In genomic region chr15:79310985-79311900, GRCh38 we compare ENCODE assay signal across 8 cellular contexts. TPM values are rescaled to one million over a fixed set of nuclear protein-coding genes. Genes with fewer than 3 reads are reported as not detected.
DNase-seq lines count a peak whose midpoint lies in the region; ATAC-seq and TF ChIP-seq lines count a peak whose summit lies in the region.

TMED3 (plus strand) TSS chr15:79311112; CDS start chr15:79311250, 138 bp downstream.

- H3K36me3 Mint-ChIP-seq in progenitor cell of endocrine pancreas (ENCODE audit: insufficient read depth), result peaks cover 18% of the 10 kb centered on the region

- H3K36me3 ChIP-seq in adipocyte (ENCODE audit: control insufficient read depth, insufficient read depth, low read length, severe bottlenecking), result peaks cover 29% of the 10 kb centered on the region

- H3K27me3 ChIP-seq in adipocyte (replicated peaks; ENCODE audit: control insufficient read depth, insufficient read depth, low read length), result peaks cover 27% of the 10 kb centered on the region

- H3K4me1 ChIP-seq in adipocyte (ENCODE audit: control insufficient read depth, insufficient read depth, low read length), result peaks cover 30% of the 10 kb centered on the region

- peak within 1 kb of the TSS; percentile 96 for H3K4me3 ChIP-seq in adipocyte (ENCODE audit: low read length)

- peak; percentile 72 for DNase-seq in NCI-H1092 treated with DMSO at 0.1 percent for 48 hours (lab: John Stamatoyannopoulos, UW)
- peak; percentile 58 for DNase-seq in T follicular helper cell (ENCODE audit: low read depth)
- peak; percentile 90 for DNase-seq in adipocyte (ENCODE audit: low read depth)
- DNase-seq in left cardiac atrium, result peak; percentile 83
- DNase-seq in progenitor cell of endocrine pancreas (ENCODE audit: low spot score, unreplicated experiment), result peak; percentile 81
- peak; percentile 77 for DNase-seq in ureter (ENCODE audit: low spot score)

- peaks cover 14% of the 10 kb centered on the region for H3K4me1 Mint-ChIP-seq in progenitor cell of endocrine pancreas (ENCODE audit: low read depth)

- peak within 1 kb of the TSS; percentile 85 for H3K27ac Mint-ChIP-seq in progenitor cell of endocrine pancreas

- no peaks in the 10 kb centered on the region for H3K9me3 ChIP-seq in adipocyte (ENCODE audit: control insufficient read depth, low read length)

- intact Hi-C loops in left cardiac atrium (cut with DNase I), result no loop called here

- ATAC-seq in HG02623 (IDR thresholded peaks at IDR 0.05; ENCODE audit: unreplicated experiment), result peak; percentile 94
- peak; percentile 96 to 99 for ATAC-seq in left cardiac atrium

- H3K27me3 Mint-ChIP-seq in progenitor cell of endocrine pancreas, result peaks cover 37% of the 10 kb centered on the region

- peak; percentile 56 for TF ChIP-seq CTCF in GM12874 (IDR thresholded peaks at IDR 0.05; ENCODE audit: insufficient read depth, low read depth, low read length)
- peak; percentile 52 for TF ChIP-seq CTCF in progenitor cell of endocrine pancreas (IDR thresholded peaks at IDR 0.05; ENCODE audit: unreplicated experiment)

- H3K9ac ChIP-seq in adipocyte (ENCODE audit: low read length), result peak within 1 kb of the TSS; percentile 94

- H3K9me3 Mint-ChIP-seq in progenitor cell of endocrine pancreas (ENCODE audit: low read depth), result no peaks in the 10 kb centered on the region

- H3K4me3 Mint-ChIP-seq in progenitor cell of endocrine pancreas (ENCODE audit: low read depth), result peak within 1 kb of the TSS; percentile 83

RNA-seq across cellular contexts. Expression of gene TMED3, which starts in this region (rescaled TPM):
- total RNA-seq in left cardiac atrium (10 to 100 TPM; 32.4 to 37.1 TPM), progenitor cell of endocrine pancreas (49.3 and 53.8 TPM in 2 replicates), ureter (96.8 TPM)

Comparison
In these comparisons a context has a peak if more than half of its experiments do, and no peak if none do; other contexts are left out.
1. Peak in every context shown above with its lines: DNase-seq, ATAC-seq and H3K4me3 ChIP-seq.